20 cellular contexts compared by ENCODE assay signal in genomic region chr2:132654968-132655367, GRCh38.
"Had no signal": no experiment of that assay in that cellular context is flagged by ENCODE, and none has a peak within 500 bp of the region (broad histone marks: within the 10 kb centered on the region; RNA-seq: fewer than 3 reads in every experiment).

No MANE protein-coding gene starts in this region.

- H3K9me3 ChIP-seq: Peyer's patch had no signal

- DNase-seq: activated CD4-positive, alpha-beta T cell treated with anti-CD3 and anti-CD28 coated beads for 4 hours; activated CD8-positive, alpha-beta memory T cell treated with anti-CD3 and anti-CD28 coated beads, Interleukin-2, amount 50 U/mL, for 4 hours; activated CD8-positive, alpha-beta T cell treated with anti-CD3 and anti-CD28 coated beads for 36 hours; activated T-cell treated with anti-CD3 and anti-CD28 coated beads, Interleukin-2, amount 50 U/mL, for 1 hour; amygdala; brain microvascular endothelial cell; central memory CD4-positive, alpha-beta T cell; KG1; NCI-H1092; NCI-H1417; NCI-H1930; NCI-H2107; NCI-H2171 treated with DMSO at 0.1 percent for 48 hours; NCI-H226; NCI-H526; OCI-M1; Peyer's patch; SHP77 treated with DMSO at 0.1 percent for 48 hours had no signal

- H3K27ac ChIP-seq: brain microvascular endothelial cell, Peyer's patch had no signal

- ATAC-seq: activated CD4-positive, CD25-positive, alpha-beta regulatory T cell treated with anti-CD3 and anti-CD28 coated beads, Interleukin-2, amount 50 U/mL, for 24 hours; activated CD8-positive, alpha-beta T cell treated with anti-CD3 and anti-CD28 coated beads for 36 hours; activated naive CD4-positive, alpha-beta T cell treated with anti-CD3 and anti-CD28 coated beads, Interleukin-2, amount 50 U/mL, for 72 hours had no signal

- H3K36me3 ChIP-seq: brain microvascular endothelial cell, Peyer's patch had no signal

- H3K27me3 ChIP-seq: brain microvascular endothelial cell, Peyer's patch had no signal

- H3K4me3 ChIP-seq: Peyer's patch had no signal

- H3K4me1 ChIP-seq: Peyer's patch had no signal
